34 cellular contexts compared by ENCODE assay signal in the genomic region with DNA sequence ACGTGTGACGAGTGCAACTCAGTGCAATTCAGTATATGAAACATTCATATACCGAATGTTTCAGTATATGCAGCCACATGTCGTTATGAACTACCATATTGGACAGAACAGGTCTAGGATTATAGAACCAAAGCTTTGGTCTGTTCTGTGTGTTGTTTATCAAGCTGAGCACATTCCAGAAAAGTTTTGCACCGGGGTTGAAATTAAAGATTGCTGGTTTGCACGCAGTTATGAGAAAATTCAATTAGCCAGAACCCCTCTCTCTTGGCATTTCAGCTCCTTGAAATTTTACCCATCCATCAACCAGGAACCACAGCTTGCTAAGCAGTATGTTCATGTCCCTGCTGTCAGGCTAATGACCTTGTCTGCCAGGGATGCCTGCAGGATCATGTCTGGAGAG. TPM values are rescaled to one million over a fixed set of nuclear protein-coding genes. Genes with fewer than 3 reads are reported as not detected.
"Had no signal": no experiment of that assay in that cellular context is flagged by ENCODE, and none has a peak within 500 bp of the region (broad histone marks: within the 10 kb centered on the region; RNA-seq: fewer than 3 reads in every experiment).

No MANE protein-coding gene starts in this region.

- H3K27ac Mint-ChIP-seq: activated B cell treated with CpG ODN at 0.5 μM for 24 hours; activated CD4-positive, alpha-beta memory T cell treated with anti-CD3 and anti-CD28 coated beads for 36 hours; activated naive CD4-positive, alpha-beta T cell treated with anti-CD3 and anti-CD28 coated beads, Interleukin-2, amount 50 U/mL, for 24 hours; activated naive CD8-positive, alpha-beta T cell treated with anti-CD3 and anti-CD28 coated beads, Interleukin-2, amount 10 ng/mL, durations not matched to agents 7 days and 5 days; activated T-helper 1 cell treated with anti-CD3 and anti-CD28 coated beads, Interleukin-12 subunit alpha, Interleukin-12 subunit beta, Interleukin-2, Interleukin-4 antibody, amounts not matched to agents 30 ng/mL and 10 ng/mL and 1 ng/mL, durations not matched to agents 14 hours and 24 hours and 36 hours; brain; T-cell had no signal

- ATAC-seq: activated T-cell treated with anti-CD3 and anti-CD28 coated beads, Interleukin-2, amount 50 U/mL, for 4 hours; Right ventricle myocardium inferior; SK-N-SH treated with all-trans-retinoic acid at 6 μM for 48 hours; T-cell had no signal

- H3K9me3 Mint-ChIP-seq: activated B cell treated with CpG ODN at 0.5 μM for 24 hours; activated CD4-positive, alpha-beta memory T cell treated with anti-CD3 and anti-CD28 coated beads for 36 hours; activated naive CD4-positive, alpha-beta T cell treated with anti-CD3 and anti-CD28 coated beads, Interleukin-2, amount 50 U/mL, for 24 hours; activated naive CD8-positive, alpha-beta T cell treated with anti-CD3 and anti-CD28 coated beads, Interleukin-2, amount 10 ng/mL, durations not matched to agents 7 days and 5 days; activated T-cell treated with anti-CD3 and anti-CD28 coated beads, Interleukin-2, amount 50 U/mL, for 4 hours; activated T-helper 1 cell treated with anti-CD3 and anti-CD28 coated beads, Interleukin-12 subunit alpha, Interleukin-12 subunit beta, Interleukin-2, Interleukin-4 antibody, amounts not matched to agents 30 ng/mL and 10 ng/mL and 1 ng/mL, durations not matched to agents 14 hours and 24 hours and 36 hours; T-cell had no signal

- H3K4me1 Mint-ChIP-seq: activated B cell treated with CpG ODN at 0.5 μM for 24 hours; activated naive CD4-positive, alpha-beta T cell treated with anti-CD3 and anti-CD28 coated beads, Interleukin-2, amount 50 U/mL, for 24 hours; activated naive CD8-positive, alpha-beta T cell treated with anti-CD3 and anti-CD28 coated beads, Interleukin-2, amount 10 ng/mL, durations not matched to agents 7 days and 5 days; brain; T-cell had no signal

- H3K27me3 Mint-ChIP-seq: activated CD4-positive, alpha-beta memory T cell treated with anti-CD3 and anti-CD28 coated beads for 36 hours; activated naive CD4-positive, alpha-beta T cell treated with anti-CD3 and anti-CD28 coated beads, Interleukin-2, amount 50 U/mL, for 24 hours had no signal

- H3K4me3 Mint-ChIP-seq: activated B cell treated with CpG ODN at 0.5 μM for 24 hours; activated CD4-positive, alpha-beta memory T cell treated with anti-CD3 and anti-CD28 coated beads for 36 hours; activated naive CD4-positive, alpha-beta T cell treated with anti-CD3 and anti-CD28 coated beads, Interleukin-2, amount 50 U/mL, for 24 hours; activated naive CD8-positive, alpha-beta T cell treated with anti-CD3 and anti-CD28 coated beads, Interleukin-2, amount 10 ng/mL, durations not matched to agents 7 days and 5 days; activated T-cell treated with anti-CD3 and anti-CD28 coated beads, Interleukin-2, amount 50 U/mL, for 4 hours; activated T-helper 1 cell treated with anti-CD3 and anti-CD28 coated beads, Interleukin-12 subunit alpha, Interleukin-12 subunit beta, Interleukin-2, Interleukin-4 antibody, amounts not matched to agents 30 ng/mL and 10 ng/mL and 1 ng/mL, durations not matched to agents 14 hours and 24 hours and 36 hours; brain; T-cell had no signal

- H3K36me3 Mint-ChIP-seq: activated CD4-positive, alpha-beta memory T cell treated with anti-CD3 and anti-CD28 coated beads for 36 hours; activated naive CD4-positive, alpha-beta T cell treated with anti-CD3 and anti-CD28 coated beads, Interleukin-2, amount 50 U/mL, for 24 hours; activated naive CD8-positive, alpha-beta T cell treated with anti-CD3 and anti-CD28 coated beads, Interleukin-2, amount 10 ng/mL, durations not matched to agents 7 days and 5 days; brain; T-cell had no signal

- DNase-seq: activated B cell treated with CpG ODN at 0.5 μM for 24 hours; activated CD4-positive, alpha-beta memory T cell treated with anti-CD3 and anti-CD28 coated beads for 36 hours; activated CD4-positive, alpha-beta T cell treated with anti-CD3 and anti-CD28 coated beads for 4 hours; activated CD4-positive, alpha-beta T cell treated with anti-CD3 and anti-CD28 coated beads, Interleukin-2, amount 50 U/mL, for 1 hour; activated CD4-positive, CD25-positive, alpha-beta regulatory T cell treated with anti-CD3 and anti-CD28 coated beads, Interleukin-2, amount 50 U/mL, for 72 hours; activated CD8-positive, alpha-beta memory T cell treated with anti-CD3 and anti-CD28 coated beads, Interleukin-2, amount 50 U/mL, for 4 hours; activated effector memory CD4-positive, alpha-beta T cell treated with Interleukin-2 at 50 U/mL for 16 hours; activated naive CD8-positive, alpha-beta T cell treated with anti-CD3 and anti-CD28 coated beads, Interleukin-2, amount 10 ng/mL, durations not matched to agents 7 days and 5 days; activated T-cell treated with anti-CD3 and anti-CD28 coated beads for 4 hours; activated T-cell treated with anti-CD3 and anti-CD28 coated beads, Interleukin-2, amount 50 U/mL, for 4 hours; anterior cingulate cortex; caudate nucleus; cerebellar nuclear complex; NCI-H1092 treated with DMSO at 0.1 percent for 48 hours; NCI-H1417 treated with DMSO at 0.1 percent for 48 hours; NCI-H187 treated with DMSO at 0.1 percent for 48 hours; NCI-H2081 treated with DMSO at 0.1 percent for 48 hours; NCI-H226; NCI-H524 treated with DMSO at 0.1 percent for 48 hours; PC-9; SIG-M5; T-cell; T-helper 2 cell; T-helper 9 cell had no signal

RNA-seq across cellular contexts. Expression of a gene that starts 9.5 kb away (rescaled TPM):
- total RNA-seq: activated B cell treated with CpG ODN at 0.5 μM for 24 hours; activated CD4-positive, alpha-beta memory T cell treated with anti-CD3 and anti-CD28 coated beads for 36 hours; activated naive CD8-positive, alpha-beta T cell treated with anti-CD3 and anti-CD28 coated beads, Interleukin-2, amount 10 ng/mL, durations not matched to agents 7 days and 5 days; activated T-cell treated with anti-CD3 and anti-CD28 coated beads, Interleukin-2, amount 50 U/mL, for 4 hours; activated T-helper 1 cell treated with anti-CD3 and anti-CD28 coated beads, Interleukin-12 subunit alpha, Interleukin-12 subunit beta, Interleukin-2, Interleukin-4 antibody, amounts not matched to agents 30 ng/mL and 10 ng/mL and 1 ng/mL, durations not matched to agents 14 hours and 24 hours and 36 hours; bronchial epithelial cell; LHCN-M2; NCI-H460; PC-9; Right ventricle myocardium inferior; SK-MEL-5; T-cell had no signal

RNA-seq across cellular contexts. Expression of a gene that starts 16.9 kb away (rescaled TPM):
- total RNA-seq: activated B cell treated with CpG ODN at 0.5 μM for 24 hours; activated CD4-positive, alpha-beta memory T cell treated with anti-CD3 and anti-CD28 coated beads for 36 hours; activated naive CD8-positive, alpha-beta T cell treated with anti-CD3 and anti-CD28 coated beads, Interleukin-2, amount 10 ng/mL, durations not matched to agents 7 days and 5 days; activated T-cell treated with anti-CD3 and anti-CD28 coated beads, Interleukin-2, amount 50 U/mL, for 4 hours; activated T-helper 1 cell treated with anti-CD3 and anti-CD28 coated beads, Interleukin-12 subunit alpha, Interleukin-12 subunit beta, Interleukin-2, Interleukin-4 antibody, amounts not matched to agents 30 ng/mL and 10 ng/mL and 1 ng/mL, durations not matched to agents 14 hours and 24 hours and 36 hours; bronchial epithelial cell; LHCN-M2; M059J; NCI-H460; PC-9; Right ventricle myocardium inferior; SK-MEL-5; T-cell had no signal

RNA-seq across cellular contexts. Expression of a gene that starts 23.3 kb away (rescaled TPM):
- total RNA-seq: activated B cell treated with CpG ODN at 0.5 μM for 24 hours; activated CD4-positive, alpha-beta memory T cell treated with anti-CD3 and anti-CD28 coated beads for 36 hours; activated naive CD8-positive, alpha-beta T cell treated with anti-CD3 and anti-CD28 coated beads, Interleukin-2, amount 10 ng/mL, durations not matched to agents 7 days and 5 days; activated T-cell treated with anti-CD3 and anti-CD28 coated beads, Interleukin-2, amount 50 U/mL, for 4 hours; activated T-helper 1 cell treated with anti-CD3 and anti-CD28 coated beads, Interleukin-12 subunit alpha, Interleukin-12 subunit beta, Interleukin-2, Interleukin-4 antibody, amounts not matched to agents 30 ng/mL and 10 ng/mL and 1 ng/mL, durations not matched to agents 14 hours and 24 hours and 36 hours; bronchial epithelial cell; LHCN-M2; M059J; NCI-H460; PC-9; Right ventricle myocardium inferior; SK-MEL-5; T-cell had no signal

RNA-seq across cellular contexts. Expression of a gene that starts 32.1 kb away (rescaled TPM):
- total RNA-seq: activated B cell treated with CpG ODN at 0.5 μM for 24 hours; activated CD4-positive, alpha-beta memory T cell treated with anti-CD3 and anti-CD28 coated beads for 36 hours; activated naive CD8-positive, alpha-beta T cell treated with anti-CD3 and anti-CD28 coated beads, Interleukin-2, amount 10 ng/mL, durations not matched to agents 7 days and 5 days; activated T-cell treated with anti-CD3 and anti-CD28 coated beads, Interleukin-2, amount 50 U/mL, for 4 hours; activated T-helper 1 cell treated with anti-CD3 and anti-CD28 coated beads, Interleukin-12 subunit alpha, Interleukin-12 subunit beta, Interleukin-2, Interleukin-4 antibody, amounts not matched to agents 30 ng/mL and 10 ng/mL and 1 ng/mL, durations not matched to agents 14 hours and 24 hours and 36 hours; LHCN-M2; NCI-H460; PC-9; Right ventricle myocardium inferior; SK-MEL-5; T-cell had no signal

RNA-seq across cellular contexts. Expression of a gene that starts 33.3 kb away (rescaled TPM):
- total RNA-seq: activated B cell treated with CpG ODN at 0.5 μM for 24 hours; activated CD4-positive, alpha-beta memory T cell treated with anti-CD3 and anti-CD28 coated beads for 36 hours; activated naive CD8-positive, alpha-beta T cell treated with anti-CD3 and anti-CD28 coated beads, Interleukin-2, amount 10 ng/mL, durations not matched to agents 7 days and 5 days; activated T-cell treated with anti-CD3 and anti-CD28 coated beads, Interleukin-2, amount 50 U/mL, for 4 hours; activated T-helper 1 cell treated with anti-CD3 and anti-CD28 coated beads, Interleukin-12 subunit alpha, Interleukin-12 subunit beta, Interleukin-2, Interleukin-4 antibody, amounts not matched to agents 30 ng/mL and 10 ng/mL and 1 ng/mL, durations not matched to agents 14 hours and 24 hours and 36 hours; bronchial epithelial cell; LHCN-M2; M059J; NCI-H460; PC-9; Right ventricle myocardium inferior; SK-MEL-5; T-cell had no signal
